ENCODE assay signal across 1 cellular context in the genomic region with DNA sequence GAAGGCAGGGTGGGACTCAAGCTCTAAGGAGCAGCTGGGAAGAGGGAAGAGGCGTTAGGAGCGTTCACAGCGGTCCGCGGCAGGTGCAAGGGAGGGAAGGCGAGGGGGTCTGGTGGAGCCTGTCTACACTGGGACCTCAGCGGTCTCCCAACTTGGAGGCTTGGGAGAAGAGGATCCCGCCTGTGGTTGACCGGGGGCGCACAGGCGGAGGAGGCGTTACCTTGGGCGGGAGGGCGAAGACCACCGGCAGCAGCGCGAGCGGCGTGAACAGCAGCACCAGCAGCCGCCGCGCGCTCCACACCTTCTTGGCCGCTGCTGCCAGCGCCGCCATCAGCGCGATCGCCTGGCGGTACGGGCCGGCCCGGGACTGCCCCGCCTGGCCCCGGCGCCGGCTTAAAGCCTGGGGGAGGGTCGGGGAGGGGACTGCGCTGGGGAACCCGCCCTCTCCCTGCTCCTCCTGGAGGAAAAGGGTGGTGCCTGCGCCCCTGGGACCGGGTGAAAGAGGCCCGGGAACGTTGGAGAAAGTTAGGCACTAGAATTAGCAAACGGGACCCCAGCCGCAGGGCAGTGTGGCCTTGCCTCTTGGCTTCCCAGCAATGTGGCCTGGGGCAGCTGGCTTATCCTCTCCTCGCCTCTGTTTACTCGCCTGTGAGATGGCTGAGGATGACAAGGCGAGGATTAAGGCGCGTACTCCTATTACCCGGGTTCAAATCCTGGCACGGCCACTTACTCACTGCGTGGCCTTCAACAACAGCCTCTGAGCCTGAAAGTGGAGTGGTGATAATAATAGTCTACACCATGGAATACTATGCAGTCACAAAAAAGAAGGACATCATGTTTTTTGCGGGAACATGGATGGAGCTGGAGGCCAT.
TF ChIP-seq lines count a peak whose summit lies in the region.

Gene SLC13A3 (minus strand): TSS at position 369 of the 872 bp plus-strand sequence. CDS start 38 bp downstream, at position 331.

TF ChIP-seq in H1, 55 proteins besides CTCF, POLR2A, EP300 and RAD21 (continued from another document):
- TF ChIP-seq, protein P1, sequence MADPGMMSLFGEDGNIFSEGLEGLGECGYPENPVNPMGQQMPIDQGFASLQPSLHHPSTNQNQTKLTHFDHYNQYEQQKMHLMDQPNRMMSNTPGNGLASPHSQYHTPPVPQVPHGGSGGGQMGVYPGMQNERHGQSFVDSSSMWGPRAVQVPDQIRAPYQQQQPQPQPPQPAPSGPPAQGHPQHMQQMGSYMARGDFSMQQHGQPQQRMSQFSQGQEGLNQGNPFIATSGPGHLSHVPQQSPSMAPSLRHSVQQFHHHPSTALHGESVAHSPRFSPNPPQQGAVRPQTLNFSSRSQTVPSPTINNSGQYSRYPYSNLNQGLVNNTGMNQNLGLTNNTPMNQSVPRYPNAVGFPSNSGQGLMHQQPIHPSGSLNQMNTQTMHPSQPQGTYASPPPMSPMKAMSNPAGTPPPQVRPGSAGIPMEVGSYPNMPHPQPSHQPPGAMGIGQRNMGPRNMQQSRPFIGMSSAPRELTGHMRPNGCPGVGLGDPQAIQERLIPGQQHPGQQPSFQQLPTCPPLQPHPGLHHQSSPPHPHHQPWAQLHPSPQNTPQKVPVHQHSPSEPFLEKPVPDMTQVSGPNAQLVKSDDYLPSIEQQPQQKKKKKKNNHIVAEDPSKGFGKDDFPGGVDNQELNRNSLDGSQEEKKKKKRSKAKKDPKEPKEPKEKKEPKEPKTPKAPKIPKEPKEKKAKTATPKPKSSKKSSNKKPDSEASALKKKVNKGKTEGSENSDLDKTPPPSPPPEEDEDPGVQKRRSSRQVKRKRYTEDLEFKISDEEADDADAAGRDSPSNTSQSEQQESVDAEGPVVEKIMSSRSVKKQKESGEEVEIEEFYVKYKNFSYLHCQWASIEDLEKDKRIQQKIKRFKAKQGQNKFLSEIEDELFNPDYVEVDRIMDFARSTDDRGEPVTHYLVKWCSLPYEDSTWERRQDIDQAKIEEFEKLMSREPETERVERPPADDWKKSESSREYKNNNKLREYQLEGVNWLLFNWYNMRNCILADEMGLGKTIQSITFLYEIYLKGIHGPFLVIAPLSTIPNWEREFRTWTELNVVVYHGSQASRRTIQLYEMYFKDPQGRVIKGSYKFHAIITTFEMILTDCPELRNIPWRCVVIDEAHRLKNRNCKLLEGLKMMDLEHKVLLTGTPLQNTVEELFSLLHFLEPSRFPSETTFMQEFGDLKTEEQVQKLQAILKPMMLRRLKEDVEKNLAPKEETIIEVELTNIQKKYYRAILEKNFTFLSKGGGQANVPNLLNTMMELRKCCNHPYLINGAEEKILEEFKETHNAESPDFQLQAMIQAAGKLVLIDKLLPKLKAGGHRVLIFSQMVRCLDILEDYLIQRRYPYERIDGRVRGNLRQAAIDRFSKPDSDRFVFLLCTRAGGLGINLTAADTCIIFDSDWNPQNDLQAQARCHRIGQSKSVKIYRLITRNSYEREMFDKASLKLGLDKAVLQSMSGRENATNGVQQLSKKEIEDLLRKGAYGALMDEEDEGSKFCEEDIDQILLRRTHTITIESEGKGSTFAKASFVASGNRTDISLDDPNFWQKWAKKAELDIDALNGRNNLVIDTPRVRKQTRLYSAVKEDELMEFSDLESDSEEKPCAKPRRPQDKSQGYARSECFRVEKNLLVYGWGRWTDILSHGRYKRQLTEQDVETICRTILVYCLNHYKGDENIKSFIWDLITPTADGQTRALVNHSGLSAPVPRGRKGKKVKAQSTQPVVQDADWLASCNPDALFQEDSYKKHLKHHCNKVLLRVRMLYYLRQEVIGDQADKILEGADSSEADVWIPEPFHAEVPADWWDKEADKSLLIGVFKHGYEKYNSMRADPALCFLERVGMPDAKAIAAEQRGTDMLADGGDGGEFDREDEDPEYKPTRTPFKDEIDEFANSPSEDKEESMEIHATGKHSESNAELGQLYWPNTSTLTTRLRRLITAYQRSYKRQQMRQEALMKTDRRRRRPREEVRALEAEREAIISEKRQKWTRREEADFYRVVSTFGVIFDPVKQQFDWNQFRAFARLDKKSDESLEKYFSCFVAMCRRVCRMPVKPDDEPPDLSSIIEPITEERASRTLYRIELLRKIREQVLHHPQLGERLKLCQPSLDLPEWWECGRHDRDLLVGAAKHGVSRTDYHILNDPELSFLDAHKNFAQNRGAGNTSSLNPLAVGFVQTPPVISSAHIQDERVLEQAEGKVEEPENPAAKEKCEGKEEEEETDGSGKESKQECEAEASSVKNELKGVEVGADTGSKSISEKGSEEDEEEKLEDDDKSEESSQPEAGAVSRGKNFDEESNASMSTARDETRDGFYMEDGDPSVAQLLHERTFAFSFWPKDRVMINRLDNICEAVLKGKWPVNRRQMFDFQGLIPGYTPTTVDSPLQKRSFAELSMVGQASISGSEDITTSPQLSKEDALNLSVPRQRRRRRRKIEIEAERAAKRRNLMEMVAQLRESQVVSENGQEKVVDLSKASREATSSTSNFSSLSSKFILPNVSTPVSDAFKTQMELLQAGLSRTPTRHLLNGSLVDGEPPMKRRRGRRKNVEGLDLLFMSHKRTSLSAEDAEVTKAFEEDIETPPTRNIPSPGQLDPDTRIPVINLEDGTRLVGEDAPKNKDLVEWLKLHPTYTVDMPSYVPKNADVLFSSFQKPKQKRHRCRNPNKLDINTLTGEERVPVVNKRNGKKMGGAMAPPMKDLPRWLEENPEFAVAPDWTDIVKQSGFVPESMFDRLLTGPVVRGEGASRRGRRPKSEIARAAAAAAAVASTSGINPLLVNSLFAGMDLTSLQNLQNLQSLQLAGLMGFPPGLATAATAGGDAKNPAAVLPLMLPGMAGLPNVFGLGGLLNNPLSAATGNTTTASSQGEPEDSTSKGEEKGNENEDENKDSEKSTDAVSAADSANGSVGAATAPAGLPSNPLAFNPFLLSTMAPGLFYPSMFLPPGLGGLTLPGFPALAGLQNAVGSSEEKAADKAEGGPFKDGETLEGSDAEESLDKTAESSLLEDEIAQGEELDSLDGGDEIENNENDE (IDR thresholded peaks at IDR 0.05; ENCODE audit: insufficient replicate concordance, low read length), result no peak
- no peak for TF ChIP-seq JUND (IDR thresholded peaks at IDR 0.05; ENCODE audit: low read length)
- TF ChIP-seq KDM1A (IDR thresholded peaks at IDR 0.05; ENCODE audit: borderline replicate concordance, low read length), result peak; percentile 75; the same call in 1 of the 2 replicates
- no peak for TF ChIP-seq BACH1 (IDR thresholded peaks at IDR 0.05; ENCODE audit: low read length)
- TF ChIP-seq YY1 (IDR thresholded peaks at IDR 0.05; ENCODE audit: low read depth, low read length), result peak; percentile 76
- peak; percentile 59; the same call in 1 of the 2 replicates for TF ChIP-seq RBBP5 (IDR thresholded peaks at IDR 0.05; ENCODE audit: borderline replicate concordance, low read depth, low read length)
- no peak for TF ChIP-seq SP2 (IDR thresholded peaks at IDR 0.05; ENCODE audit: low read length)
- TF ChIP-seq ATF3 (IDR thresholded peaks at IDR 0.05; ENCODE audit: insufficient read depth, low read depth, low read length), result no peak
- TF ChIP-seq USF2 (IDR thresholded peaks at IDR 0.05; ENCODE audit: low read length), result no peak
- TF ChIP-seq SIN3A (conservative IDR thresholded peaks at IDR 0.05 in 1 of 2, IDR thresholded peaks at IDR 0.05 in 1 of 2; ENCODE audit: low read depth in 1 of 2, low read length in 2 of 2), result no peak
